8 cellular contexts compared by ENCODE assay signal in genomic region chr1:19484338-19484792, GRCh38. TPM values are rescaled to one million over a fixed set of nuclear protein-coding genes. Genes with fewer than 3 reads are reported as not detected.
A peak's percentile ranks its signal among the peaks of the same experiment; 100 is the strongest.
DNase-seq lines count a peak whose midpoint lies in the region; ATAC-seq and TF ChIP-seq lines count a peak whose summit lies in the region.

No MANE protein-coding gene starts in this region.

- peaks cover 20% of the 10 kb centered on the region for H3K36me3 Mint-ChIP-seq in CD4-positive, CD25-positive, alpha-beta regulatory T cell
- no peaks in the 10 kb centered on the region for H3K36me3 Mint-ChIP-seq in mesothelial cell of epicardium

- peak overlapping the region; percentile 93 to 96 (median 96) for H3K4me3 Mint-ChIP-seq in CD4-positive, CD25-positive, alpha-beta regulatory T cell
- peak overlapping the region; percentile 93 for H3K4me3 Mint-ChIP-seq in mesothelial cell of epicardium

- no peak for ATAC-seq in CD4-positive, CD25-positive, alpha-beta regulatory T cell (ENCODE audit: low read depth in 2 of 2)

- CTCF ChIA-PET in OCI-LY7 (lab: Charles Lee; ENCODE audit: unreplicated experiment) (no interaction called here), mammary epithelial cell (lab: Charles Lee; ENCODE audit: low non-redundant PET) (no interaction called here)

- peaks cover 73% of the 10 kb centered on the region for H3K4me1 ChIP-seq in CD4-positive, CD25-positive, alpha-beta regulatory T cell (ENCODE audit: control insufficient read depth, insufficient read depth, low read length, poor library complexity, severe bottlenecking)
- H3K4me1 ChIP-seq in OCI-LY7 (ENCODE audit: insufficient read depth, low read length, poor library complexity, severe bottlenecking) (peaks cover 39% of the 10 kb centered on the region), mammary epithelial cell (ENCODE audit: insufficient read depth, low read length) (peaks cover 30% of the 10 kb centered on the region), urinary bladder (ENCODE audit: insufficient read depth) (no peaks in the 10 kb centered on the region)

- dilution Hi-C loops in mammary epithelial cell (cut with HindIII; ENCODE audit: low sequenced_read_pairs), result loop anchor here (5.0 to 10.0 kb wide), 5 partner anchors 50 to 150 kb away; a partner anchor contains a TSS

- H3K27ac Mint-ChIP-seq in CD4-positive, CD25-positive, alpha-beta regulatory T cell, result peak overlapping the region; percentile 94 to 97 (median 95)
- H3K27ac Mint-ChIP-seq in mesothelial cell of epicardium, result peak overlapping the region; percentile 94

- POLR2A ChIA-PET in OCI-LY7 (lab: Charles Lee), result no interaction called here

- H3K4me2 ChIP-seq in OCI-LY7 (ENCODE audit: low read length) (peak overlapping the region; percentile 98), mammary epithelial cell (ENCODE audit: insufficient read depth, low read depth, low read length) (peak overlapping the region; percentile 99)

- H3K79me2 ChIP-seq in OCI-LY7 (ENCODE audit: insufficient read depth, low read depth, low read length) (peaks cover 59% of the 10 kb centered on the region), mammary epithelial cell (ENCODE audit: insufficient read depth, low read length) (peaks cover 66% of the 10 kb centered on the region)

- H3K4me1 Mint-ChIP-seq in CD4-positive, CD25-positive, alpha-beta regulatory T cell, result peaks cover 12 to 75% (median 58%) of the 10 kb centered on the region in 4 donors
- peaks cover 47% of the 10 kb centered on the region for H3K4me1 Mint-ChIP-seq in mesothelial cell of epicardium

- no peaks in the 10 kb centered on the region for H3K9me3 Mint-ChIP-seq in CD4-positive, CD25-positive, alpha-beta regulatory T cell
- no peaks in the 10 kb centered on the region for H3K9me3 Mint-ChIP-seq in mesothelial cell of epicardium

- H2AFZ ChIP-seq in OCI-LY7 (ENCODE audit: low read length) (no peak overlapping the region), mammary epithelial cell (ENCODE audit: low read depth, low read length) (peak overlapping the region; percentile 31)

- H3K36me3 ChIP-seq in CD4-positive, CD25-positive, alpha-beta regulatory T cell (ENCODE audit: control insufficient read depth, insufficient read depth, low read length), result peaks cover 18% of the 10 kb centered on the region
- H3K36me3 ChIP-seq in OCI-LY7 (ENCODE audit: insufficient read depth, low read length) (peaks cover 19% of the 10 kb centered on the region; the same call in 1 of the 2 replicates), mammary epithelial cell (ENCODE audit: insufficient read depth, low read length) (no peaks in the 10 kb centered on the region), urinary bladder (ENCODE audit: insufficient read depth) (no peaks in the 10 kb centered on the region)

- peak overlapping the region; percentile 84 for H3K4me3 ChIP-seq in CD4-positive, CD25-positive, alpha-beta regulatory T cell (ENCODE audit: low read depth, low read length)
- peak overlapping the region; percentile 98 for H3K4me3 ChIP-seq in OCI-LY7 (ENCODE audit: low read depth, low read length, poor library complexity, severe bottlenecking)
- peak overlapping the region; percentile 85 to 99 (median 92) for H3K4me3 ChIP-seq in mammary epithelial cell (replicated peaks in 1 of 3; ENCODE audit: insufficient read depth in 1 of 3, low read depth in 2 of 3, low read length in 3 of 3)
- peak overlapping the region; percentile 97 for H3K4me3 ChIP-seq in urinary bladder (ENCODE audit: low read depth, low read length)

- WGBS in mammary epithelial cell (ENCODE audit: low coverage, missing lambda C conversion rate), result 8% methylated on average over 23 of the region's 32 CpGs
- under 1% methylated on average over 32 of the region's 32 CpGs for WGBS in urinary bladder

- peak overlapping the region; percentile 92 for H3K27ac ChIP-seq in CD4-positive, CD25-positive, alpha-beta regulatory T cell (ENCODE audit: insufficient read depth, low read length, poor library complexity, severe bottlenecking)
- H3K27ac ChIP-seq in OCI-LY7 (ENCODE audit: low read depth, low read length, poor library complexity, severe bottlenecking) (peak overlapping the region; percentile 57), mammary epithelial cell (ENCODE audit: insufficient read depth, low read depth, low read length) (peak overlapping the region; percentile 79), urinary bladder (ENCODE audit: low read depth) (peak overlapping the region; percentile 88)

- H3K9me3 ChIP-seq in CD4-positive, CD25-positive, alpha-beta regulatory T cell (ENCODE audit: control insufficient read depth in 2 of 2, low read length in 2 of 2), result no peaks in the 10 kb centered on the region
- H3K9me3 ChIP-seq in OCI-LY7 (ENCODE audit: low read length) (no peaks in the 10 kb centered on the region), mammary epithelial cell (replicated peaks; ENCODE audit: insufficient read depth, low read length) (no peaks in the 10 kb centered on the region)

- H4K20me1 ChIP-seq in OCI-LY7 (ENCODE audit: insufficient read depth, low read length), result peaks cover 30% of the 10 kb centered on the region
- H4K20me1 ChIP-seq in mammary epithelial cell (ENCODE audit: insufficient read depth, low read length), result peaks cover 15% of the 10 kb centered on the region

- DNase-seq in CD4-positive, CD25-positive, alpha-beta regulatory T cell, result peak in 2 of 3 donors; percentile 15 to 46
- no peak for DNase-seq in OCI-LY7 (ENCODE audit: low spot score)
- DNase-seq in mammary epithelial cell, result no peak
- peak in 1 of 2 experiments; percentile 46 for DNase-seq in mesothelial cell of epicardium (ENCODE audit: low spot score in 2 of 2, unreplicated experiment in 2 of 2)
- DNase-seq in NCI-H146 (lab: John Stamatoyannopoulos, UW), result no peak
- no peak for DNase-seq in GM13977 (ENCODE audit: low spot score)
- no peak for DNase-seq in T-helper 9 cell

- H3K27me3 Mint-ChIP-seq in CD4-positive, CD25-positive, alpha-beta regulatory T cell, result no peaks in the 10 kb centered on the region
- H3K27me3 Mint-ChIP-seq in mesothelial cell of epicardium (ENCODE audit: low read depth), result no peaks in the 10 kb centered on the region

- TF ChIP-seq CTCF in OCI-LY7 (conservative IDR thresholded peaks at IDR 0.05; ENCODE audit: low read length) (no peak), mammary epithelial cell (conservative IDR thresholded peaks at IDR 0.05 in 1 of 2, IDR thresholded peaks at IDR 0.05 in 1 of 2; ENCODE audit: extremely low read depth in 1 of 2, insufficient read depth in 1 of 2, low read depth in 1 of 2, low read length in 2 of 2) (no peak), mesothelial cell of epicardium (IDR thresholded peaks at IDR 0.05; ENCODE audit: unreplicated experiment) (no peak), GM13977 (IDR thresholded peaks at IDR 0.05; ENCODE audit: extremely low read depth, insufficient read depth, missing control alignments) (no peak)

- peak overlapping the region; percentile 89 for H3K9ac ChIP-seq in mammary epithelial cell (ENCODE audit: insufficient read depth, low read length)

- intact Hi-C loops in OCI-LY7 (cut with micrococcal nuclease; ENCODE audit: unreplicated experiment), result no loop called here
- intact Hi-C loops in mammary epithelial cell (cut with micrococcal nuclease), result loop anchor here (2.0 kb wide), 2 partner anchors 34 to 44 kb away; no protein-coding TSS in a partner anchor

- BruUV-seq in OCI-LY7 (replicated peaks; lab: Mats Ljungman, UMichigan), result no TSS peak
- BruUV-seq in mammary epithelial cell (replicated peaks; lab: Mats Ljungman, UMichigan), result no TSS peak

- H3K27me3 ChIP-seq in CD4-positive, CD25-positive, alpha-beta regulatory T cell (ENCODE audit: control insufficient read depth, insufficient read depth, low read length), result no peaks in the 10 kb centered on the region
- H3K27me3 ChIP-seq in mammary epithelial cell (ENCODE audit: insufficient read depth, low read length), result no peaks in the 10 kb centered on the region

- in situ Hi-C loops in mammary epithelial cell (cut with MboI; ENCODE audit: low sequenced_read_pairs in 2 of 2), result loop anchor here in 1 of 2 donors (10.0 kb wide), 1 partner anchor 160 kb away; the partner anchor contains the start of gene NBL1
- in situ Hi-C loops in GM13977 (cut with MboI; ENCODE audit: low pct_unique_long_range_greater_than_20kb, low sequenced_read_pairs, unreplicated experiment), result no loop called here

- H3K9me2 ChIP-seq in OCI-LY7 (ENCODE audit: insufficient read depth, low read length), result no peaks in the 10 kb centered on the region

RNA-seq across cellular contexts. Expression of gene CAPZB, which starts 1.0 kb away (rescaled TPM):
- 372 TPM for total RNA-seq in CD4-positive, CD25-positive, alpha-beta regulatory T cell
- 100 to 1,000 TPM; 384 to 588 (median 518) TPM for polyA plus RNA-seq in CD4-positive, CD25-positive, alpha-beta regulatory T cell
- total RNA-seq in OCI-LY7 (2014; rRNA removed; shearing (Covaris generic)), result 56.1 and 61.3 TPM in 2 replicates
- 187 and 190 TPM in 2 replicates for total RNA-seq in OCI-LY7 (2022)
- total RNA-seq in mammary epithelial cell, result 100 to 1,000 TPM; 134 to 309 TPM
- 337 TPM for polyA plus RNA-seq in mammary epithelial cell
- polyA minus RNA-seq in mammary epithelial cell, result 222 TPM
- total RNA-seq in mesothelial cell of epicardium, result 192 to 209 TPM (median 204 TPM) in 3 replicates
- total RNA-seq in urinary bladder, result 77.1 TPM
- 372 TPM for polyA plus RNA-seq in urinary bladder

Comparison
In these comparisons a context has a peak if more than half of its experiments do, and no peak if none do; other contexts are left out.
1. DNase-seq: peak in CD4-positive, CD25-positive, alpha-beta regulatory T cell (2 of 3); none in OCI-LY7 (single experiment), mammary epithelial cell (single experiment), NCI-H146 (single experiment), GM13977 (single experiment) and T-helper 9 cell (single experiment).
2. Peak in every context shown above with its lines, with median percentiles within 50 percentile points of each other: H3K27ac ChIP-seq and H3K4me3 ChIP-seq.